ENCODE assay signal across 11 cellular contexts in the genomic region with DNA sequence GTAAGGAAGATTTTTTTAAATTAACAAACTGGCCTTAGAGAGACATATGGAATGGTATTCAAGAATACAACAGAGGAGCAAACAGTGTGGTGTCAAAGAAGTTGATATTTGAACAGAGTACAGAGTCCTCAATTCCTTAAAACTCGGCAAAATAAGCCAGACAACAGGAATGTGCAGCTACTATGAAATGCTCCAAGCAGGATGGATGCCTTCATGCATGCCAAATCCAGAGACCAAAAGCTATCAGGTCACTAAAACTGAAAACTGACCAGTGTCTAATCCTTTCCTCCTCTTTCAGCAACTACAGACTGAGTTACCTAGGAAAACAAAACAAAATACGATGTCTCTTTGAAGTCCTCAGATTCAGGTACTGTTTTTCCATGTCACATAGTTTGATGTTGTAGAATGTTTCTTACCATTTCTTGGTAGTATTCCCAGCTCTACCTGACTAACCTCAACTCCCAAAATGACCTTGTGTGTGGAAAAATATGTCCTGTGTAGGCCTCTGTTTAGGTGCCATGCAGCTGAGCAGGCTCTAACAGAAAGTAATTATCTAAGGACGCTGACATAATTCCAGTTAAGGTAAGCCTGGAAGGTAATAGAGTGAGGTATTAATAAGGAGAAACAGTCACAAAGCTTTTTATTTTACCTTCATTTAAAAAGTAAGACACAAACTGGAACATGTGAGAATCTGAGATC. TPM values are rescaled to one million over a fixed set of nuclear protein-coding genes. Genes with fewer than 3 reads are reported as not detected.
DNase-seq lines count a peak whose midpoint lies in the region; TF ChIP-seq lines count a peak whose summit lies in the region.
"Had no signal": no experiment of that assay in that cellular context is flagged by ENCODE, and none has a peak within 500 bp of the region (broad histone marks: within the 10 kb centered on the region; RNA-seq: fewer than 3 reads in every experiment).

No MANE protein-coding gene starts in this region.

- TF ChIP-seq CTCF in fibroblast of the aortic adventitia (IDR thresholded peaks at IDR 0.05; ENCODE audit: insufficient read depth, low read length) (no peak), esophagus squamous epithelium (IDR thresholded peaks at IDR 0.05) (no peak)

- H3K27ac ChIP-seq in esophagus squamous epithelium = peak overlapping the region in 2 of 4 donors; percentile 19 to 45
- H3K27ac ChIP-seq: neutrophil had no signal

- intact Hi-C loops in esophagus squamous epithelium (cut with DNase I) = no loop called here

- peak overlapping the region; percentile 8 for H3K9ac ChIP-seq in skeletal muscle satellite cell (ENCODE audit: low read depth, low read length)

- H3K4me1 ChIP-seq in skeletal muscle satellite cell (ENCODE audit: control insufficient read depth, insufficient read depth, low read length) = peaks cover 34% of the 10 kb centered on the region
- H3K4me1 ChIP-seq in esophagus squamous epithelium = peaks cover 12 to 71% (median 20%) of the 10 kb centered on the region in 3 donors

- H3K27me3 ChIP-seq in skeletal muscle satellite cell (ENCODE audit: control insufficient read depth, insufficient read depth, low read length) (no peaks in the 10 kb centered on the region), esophagus squamous epithelium (no peaks in the 10 kb centered on the region)
- H3K27me3 ChIP-seq: neutrophil had no signal

- DNase-seq in NCI-H2107 treated with DMSO at 0.1 percent for 48 hours (lab: John Stamatoyannopoulos, UW; ENCODE audit: unreplicated experiment) (peak; percentile 89), NCI-H2107 (lab: John Stamatoyannopoulos, UW) (no peak), NAMALWA (ENCODE audit: low spot score) (peak; percentile 26), fibroblast of the aortic adventitia (ENCODE audit: low read depth) (peak; percentile 41), esophagus squamous epithelium (lab: John Stamatoyannopoulos, UW) (no peak), NCI-H2196 (lab: John Stamatoyannopoulos, UW; ENCODE audit: unreplicated experiment) (no peak), T-helper 9 cell (no peak)
- DNase-seq: 8988T, cortex of kidney had no signal

- no peaks in the 10 kb centered on the region for H3K9me3 ChIP-seq in skeletal muscle satellite cell (replicated peaks; ENCODE audit: low read length)
- H3K9me3 ChIP-seq in esophagus squamous epithelium = no peaks in the 10 kb centered on the region
- H3K9me3 ChIP-seq: neutrophil had no signal

- no peaks in the 10 kb centered on the region for H3K36me3 ChIP-seq in skeletal muscle satellite cell (ENCODE audit: insufficient read depth, low read length)
- no peaks in the 10 kb centered on the region for H3K36me3 ChIP-seq in esophagus squamous epithelium
- H3K36me3 ChIP-seq: neutrophil had no signal

- H3K4me2 ChIP-seq in skeletal muscle satellite cell (ENCODE audit: low read length) = peak overlapping the region; percentile 68

- no peak for TF ChIP-seq POLR2A in esophagus squamous epithelium (IDR thresholded peaks at IDR 0.05)

- WGBS in esophagus squamous epithelium, 2 donors = 32 to 38% methylated on average over 3 of the region's 3 CpGs

- H3K4me3 ChIP-seq in fibroblast of the aortic adventitia (ENCODE audit: low read depth, low read length) (no peak overlapping the region), skeletal muscle satellite cell (ENCODE audit: low read length) (no peak overlapping the region), esophagus squamous epithelium (no peak overlapping the region)

RNA-seq across cellular contexts. Expression of a gene that starts 46.9 kb away (rescaled TPM):
- total RNA-seq in fibroblast of the aortic adventitia (ENCODE audit: low replicate concordance) (73.2 and 171 TPM in 2 replicates), esophagus squamous epithelium (10 to 100 TPM; 66.0 to 79.8 (median 72.4) TPM)
- total RNA-seq in skeletal muscle satellite cell (2012; rRNA removed) = 87.4 and 108 TPM in 2 replicates

Comparison
In these comparisons a context has a peak if more than half of its experiments do, and no peak if none do; other contexts are left out.
1. DNase-seq: peak in NCI-H2107 treated with DMSO at 0.1 percent for 48 hours (single experiment), NAMALWA (single experiment) and fibroblast of the aortic adventitia (single experiment); none in NCI-H2107 (single experiment), esophagus squamous epithelium (single experiment), NCI-H2196 (single experiment) and T-helper 9 cell (single experiment).